ENCODE assay signal across 27 cellular contexts in the genomic region with DNA sequence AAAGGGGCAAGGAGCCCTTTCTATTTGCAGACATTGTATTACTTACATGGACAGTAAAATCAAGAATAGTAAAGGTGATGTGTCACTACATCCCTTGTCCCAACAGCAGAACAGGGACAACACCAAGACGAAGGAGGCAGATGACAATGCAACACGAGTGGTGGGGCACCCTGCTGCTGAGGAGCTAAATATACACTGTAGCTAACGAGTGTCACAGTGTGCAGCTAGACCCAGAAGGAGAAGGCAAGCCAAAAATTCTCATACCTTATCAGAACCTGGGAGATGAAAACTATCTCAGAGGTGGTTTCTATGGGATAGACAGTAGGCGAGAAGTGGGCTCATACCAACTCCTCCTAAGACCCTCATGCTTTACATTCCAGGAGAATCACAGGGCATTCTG.
"Had no signal": no experiment of that assay in that cellular context is flagged by ENCODE, and none has a peak within 500 bp of the region (broad histone marks: within the 10 kb centered on the region; RNA-seq: fewer than 3 reads in every experiment).

No MANE protein-coding gene starts in this region.

- H3K4me3 ChIP-seq: ascending aorta, breast epithelium, cardiac muscle cell, coronary artery, dorsolateral prefrontal cortex, esophagus muscularis mucosa, gastrocnemius medialis had no signal

- ATAC-seq: activated naive CD4-positive, alpha-beta T cell treated with anti-CD3 and anti-CD28 coated beads, Interleukin-2, amount 50 U/mL, for 72 hours; activated T-cell treated with anti-CD3 and anti-CD28 coated beads, Interleukin-2, amount 50 U/mL, for 72 hours; foreskin keratinocyte; gastrocnemius medialis had no signal

- H3K27me3 ChIP-seq: ascending aorta, breast epithelium, cardiac muscle cell, dorsolateral prefrontal cortex, esophagus muscularis mucosa, foreskin keratinocyte, gastrocnemius medialis had no signal

- H3K36me3 ChIP-seq: ascending aorta, breast epithelium, cardiac muscle cell, esophagus muscularis mucosa, gastrocnemius medialis had no signal

- H3K27ac ChIP-seq: ascending aorta, breast epithelium, cardiac muscle cell, coronary artery, dorsolateral prefrontal cortex, esophagus muscularis mucosa, foreskin keratinocyte, gastrocnemius medialis had no signal

- H3K9me3 ChIP-seq: ascending aorta, gastrocnemius medialis had no signal

- DNase-seq: activated CD4-positive, alpha-beta memory T cell treated with anti-CD3 and anti-CD28 coated beads, Interleukin-2, amount 10 ng/mL, durations not matched to agents 7 days and 5 days; activated CD4-positive, alpha-beta T cell treated with anti-CD3 and anti-CD28 coated beads for 4 hours; activated CD4-positive, alpha-beta T cell treated with anti-CD3 and anti-CD28 coated beads, Interleukin-2, amount 10 ng/mL, durations not matched to agents 7 days and 5 days; activated CD4-positive, alpha-beta T cell treated with anti-CD3 and anti-CD28 coated beads, Interleukin-2, amount 50 U/mL, for 4 hours; activated CD4-positive, CD25-positive, alpha-beta regulatory T cell; activated CD4-positive, CD25-positive, alpha-beta regulatory T cell treated with anti-CD3 and anti-CD28 coated beads, Interleukin-2, amount 50 U/mL, for 72 hours; activated CD8-positive, alpha-beta memory T cell treated with anti-CD3 and anti-CD28 coated beads, Interleukin-2, amount 50 U/mL, for 48 hours; activated gamma-delta T cell; activated naive CD4-positive, alpha-beta T cell; activated naive CD4-positive, alpha-beta T cell treated with anti-CD3 and anti-CD28 coated beads, Interleukin-2, amount 10 ng/mL, durations not matched to agents 7 days and 5 days; activated naive CD8-positive, alpha-beta T cell treated with anti-CD3 and anti-CD28 coated beads, Interleukin-2, amount 10 ng/mL, durations not matched to agents 7 days and 5 days; activated T-cell treated with anti-CD3 and anti-CD28 coated beads for 4 hours; activated T-cell treated with anti-CD3 and anti-CD28 coated beads, Interleukin-2, amount 50 U/mL, for 24 hours; activated T-cell treated with anti-CD3 and anti-CD28 coated beads, Interleukin-2, amount 50 U/mL, for 72 hours; dorsolateral prefrontal cortex; effector memory CD4-positive, alpha-beta T cell; erythroblast; foreskin keratinocyte; gastrocnemius medialis; glutamatergic neuron; T-helper 2 cell had no signal

- H3K4me1 ChIP-seq: ascending aorta, breast epithelium, esophagus muscularis mucosa, foreskin keratinocyte, gastrocnemius medialis had no signal
